26 cellular contexts compared by ENCODE assay signal in the genomic region with DNA sequence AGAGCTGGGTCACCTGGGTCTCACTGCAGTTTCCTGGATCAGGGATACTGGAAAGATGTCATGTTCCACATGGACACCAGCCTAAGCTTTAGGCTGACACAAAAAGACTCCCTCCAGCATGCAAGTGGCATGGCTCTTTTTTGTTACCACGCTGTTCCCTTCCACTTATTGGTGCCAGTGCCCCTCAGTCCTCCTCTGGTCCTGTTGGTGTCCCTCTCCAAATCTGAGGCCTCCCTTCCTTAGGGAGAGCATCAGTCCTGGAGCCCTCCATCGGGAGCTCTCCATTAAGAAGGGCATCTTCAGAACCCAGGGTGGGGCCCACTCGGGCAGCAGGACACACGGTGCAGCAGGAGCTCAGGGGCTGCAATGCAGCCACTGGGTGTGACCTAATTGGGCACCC.
"Had no signal": no experiment of that assay in that cellular context is flagged by ENCODE, and none has a peak within 500 bp of the region (broad histone marks: within the 10 kb centered on the region; RNA-seq: fewer than 3 reads in every experiment).

No MANE protein-coding gene starts in this region.

- H3K9me3 Mint-ChIP-seq: neural progenitor cell; stimulated activated naive CD8-positive, alpha-beta T cell treated with anti-CD3 and anti-CD28 coated beads, Interleukin-15, Interleukin-2, amounts not matched to agents 100 ng/mL and 50 ng/mL, for 24 hours had no signal

- H3K4me3 Mint-ChIP-seq: naive thymus-derived CD8-positive, alpha-beta T cell; nephron; neural progenitor cell; stimulated activated effector memory CD8-positive, alpha-beta T cell treated with anti-CD3 and anti-CD28 coated beads, Interleukin-12 subunit alpha, Interleukin-12 subunit beta, amount 100 ng/mL, for 72 hours; stimulated activated naive CD8-positive, alpha-beta T cell treated with anti-CD3 and anti-CD28 coated beads, Interleukin-15, Interleukin-2, amounts not matched to agents 100 ng/mL and 50 ng/mL, for 24 hours had no signal

- H3K4me3 ChIP-seq: heart left ventricle, hepatocyte, left lung, lower lobe of right lung, neural progenitor cell, ovary, skin epidermis, suprapubic skin, thoracic aorta, tibial artery, vagina had no signal

- H3K27ac Mint-ChIP-seq: naive thymus-derived CD8-positive, alpha-beta T cell; nephron; neural progenitor cell; progenitor cell of endocrine pancreas; stimulated activated effector memory CD8-positive, alpha-beta T cell treated with anti-CD3 and anti-CD28 coated beads, Interleukin-12 subunit alpha, Interleukin-12 subunit beta, amount 100 ng/mL, for 72 hours; stimulated activated naive CD8-positive, alpha-beta T cell treated with anti-CD3 and anti-CD28 coated beads, Interleukin-15, Interleukin-2, amounts not matched to agents 100 ng/mL and 50 ng/mL, for 24 hours had no signal

- H3K4me1 ChIP-seq: left lung had no signal

- H3K27me3 ChIP-seq: heart left ventricle, hepatocyte, left lung, neural progenitor cell, ovary, suprapubic skin, tibial artery, vagina had no signal

- DNase-seq: heart left ventricle; kidney glomerular epithelial cell; left cardiac atrium; left lung; lower lobe of right lung; mammary epithelial cell; mesenchymal stem cell; naive thymus-derived CD8-positive, alpha-beta T cell; ovary; right cardiac atrium; stimulated activated CD4-positive, alpha-beta T cell treated with anti-CD3 and anti-CD28 coated beads, Interleukin-4, amount 100 ng/mL, for 24 hours; stimulated activated naive CD4-positive, alpha-beta T cell; tibial artery; trophoblast cell had no signal

- ATAC-seq: heart left ventricle; left cardiac atrium; left lung; lower lobe of right lung; naive thymus-derived CD8-positive, alpha-beta T cell; right cardiac atrium; sciatic nerve; stimulated activated effector memory CD8-positive, alpha-beta T cell treated with anti-CD3 and anti-CD28 coated beads, Interleukin-12 subunit alpha, Interleukin-12 subunit beta, amount 100 ng/mL, for 72 hours had no signal

- H3K9me3 ChIP-seq: left lung, lower lobe of right lung, ovary, suprapubic skin, thoracic aorta, tibial artery, vagina had no signal

- H3K27ac ChIP-seq: heart left ventricle, hepatocyte, left lung, lower lobe of right lung, neural progenitor cell, ovary, skin epidermis, suprapubic skin, thoracic aorta, tibial artery, vagina had no signal

- H3K4me1 Mint-ChIP-seq: naive thymus-derived CD8-positive, alpha-beta T cell; stimulated activated effector memory CD8-positive, alpha-beta T cell treated with anti-CD3 and anti-CD28 coated beads, Interleukin-12 subunit alpha, Interleukin-12 subunit beta, amount 100 ng/mL, for 72 hours had no signal

- FAIRE-seq: keratinocyte had no signal

- H3K36me3 ChIP-seq: left lung, lower lobe of right lung, neural progenitor cell, ovary, suprapubic skin had no signal

- H3K36me3 Mint-ChIP-seq: naive thymus-derived CD8-positive, alpha-beta T cell; stimulated activated effector memory CD8-positive, alpha-beta T cell treated with anti-CD3 and anti-CD28 coated beads, Interleukin-12 subunit alpha, Interleukin-12 subunit beta, amount 100 ng/mL, for 72 hours had no signal
